Comparison of ENCODE assay signal across 21 cellular contexts in genomic region chr22:35553341-35553740, GRCh38. TPM values are rescaled to one million over a fixed set of nuclear protein-coding genes. Genes with fewer than 3 reads are reported as not detected.
"Had no signal": no experiment of that assay in that cellular context is flagged by ENCODE, and none has a peak within 500 bp of the region (broad histone marks: within the 10 kb centered on the region; RNA-seq: fewer than 3 reads in every experiment).

No MANE protein-coding gene starts in this region.

- H3K36me3 ChIP-seq: cardiac muscle cell, MG63, SJSA1 had no signal

- H3K9me3 ChIP-seq: MG63, SJSA1 had no signal

- DNase-seq: activated CD4-positive, alpha-beta T cell treated with anti-CD3 and anti-CD28 coated beads for 48 hours; activated CD4-positive, alpha-beta T cell treated with anti-CD3 and anti-CD28 coated beads, Interleukin-2, amount 50 U/mL, for 4 hours; activated CD8-positive, alpha-beta memory T cell treated with anti-CD3 and anti-CD28 coated beads, Interleukin-2, amount 50 U/mL, for 48 hours; activated CD8-positive, alpha-beta T cell treated with anti-CD3 and anti-CD28 coated beads, Interleukin-2, amount 10 ng/mL, durations not matched to agents 7 days and 5 days; activated naive CD4-positive, alpha-beta T cell treated with anti-CD3 and anti-CD28 coated beads, Interleukin-2, amount 50 U/mL, for 16 hours; activated T-cell treated with anti-CD3 and anti-CD28 coated beads, Interleukin-2, amount 50 U/mL, for 1 hour; amygdala; MG63; NCI-H1105; NCI-H1436; NCI-H1694 treated with DMSO at 0.1 percent for 48 hours; NCI-H2029 treated with DMSO at 0.1 percent for 48 hours; NCI-H345; NCI-H510A; NCI-H69; NK-92 treated with Interleukin-12 subunit alpha and Interleukin-12 subunit beta, amount 100 ng/mL, for 24 hours; SHP77; SW 1271 had no signal

- H3K27me3 ChIP-seq: cardiac muscle cell, MG63, SJSA1 had no signal

- H3K27ac ChIP-seq: cardiac muscle cell, SJSA1 had no signal

- H3K4me3 ChIP-seq: cardiac muscle cell, MG63, SJSA1 had no signal

- H3K4me1 ChIP-seq: SJSA1 had no signal

RNA-seq across cellular contexts. Expression of gene RASD2, which starts 12.7 kb away (rescaled TPM):
- total RNA-seq: SJSA1; T-helper 1 cell treated with Interleukin-12 subunit alpha and Interleukin-12 subunit beta and Interleukin-4 antibody, amounts not matched to agents 30 ng/mL and 1 ng/mL, for 36 hours had no signal
